2 cellular contexts compared by ENCODE assay signal in genomic region chr17:30278032-30278431, GRCh38.
A peak's percentile ranks its signal among the peaks of the same experiment; 100 is the strongest.
TF ChIP-seq lines count a peak whose summit lies in the region.

No MANE protein-coding gene starts in this region.

TF ChIP-seq in Ishikawa, 13 proteins besides CTCF, POLR2A, EP300 and RAD21:
- TF ChIP-seq CREB1 (IDR thresholded peaks at IDR 0.05; ENCODE audit: low read depth): no peak
- no peak for TF ChIP-seq FOXM1 (IDR thresholded peaks at IDR 0.05; ENCODE audit: borderline replicate concordance, low read depth)
- TF ChIP-seq CEBPB (IDR thresholded peaks at IDR 0.05): no peak
- no peak for TF ChIP-seq YY1 (IDR thresholded peaks at IDR 0.05; ENCODE audit: low read depth)
- no peak for TF ChIP-seq TEAD4 (IDR thresholded peaks at IDR 0.05)
- no peak for TF ChIP-seq TCF12 (IDR thresholded peaks at IDR 0.05; ENCODE audit: low read depth)
- no peak for TF ChIP-seq ZBTB7A (IDR thresholded peaks at IDR 0.05; ENCODE audit: low read depth)
- TF ChIP-seq TAF1 (IDR thresholded peaks at IDR 0.05; ENCODE audit: low read depth): no peak
- TF ChIP-seq, protein P1, sequence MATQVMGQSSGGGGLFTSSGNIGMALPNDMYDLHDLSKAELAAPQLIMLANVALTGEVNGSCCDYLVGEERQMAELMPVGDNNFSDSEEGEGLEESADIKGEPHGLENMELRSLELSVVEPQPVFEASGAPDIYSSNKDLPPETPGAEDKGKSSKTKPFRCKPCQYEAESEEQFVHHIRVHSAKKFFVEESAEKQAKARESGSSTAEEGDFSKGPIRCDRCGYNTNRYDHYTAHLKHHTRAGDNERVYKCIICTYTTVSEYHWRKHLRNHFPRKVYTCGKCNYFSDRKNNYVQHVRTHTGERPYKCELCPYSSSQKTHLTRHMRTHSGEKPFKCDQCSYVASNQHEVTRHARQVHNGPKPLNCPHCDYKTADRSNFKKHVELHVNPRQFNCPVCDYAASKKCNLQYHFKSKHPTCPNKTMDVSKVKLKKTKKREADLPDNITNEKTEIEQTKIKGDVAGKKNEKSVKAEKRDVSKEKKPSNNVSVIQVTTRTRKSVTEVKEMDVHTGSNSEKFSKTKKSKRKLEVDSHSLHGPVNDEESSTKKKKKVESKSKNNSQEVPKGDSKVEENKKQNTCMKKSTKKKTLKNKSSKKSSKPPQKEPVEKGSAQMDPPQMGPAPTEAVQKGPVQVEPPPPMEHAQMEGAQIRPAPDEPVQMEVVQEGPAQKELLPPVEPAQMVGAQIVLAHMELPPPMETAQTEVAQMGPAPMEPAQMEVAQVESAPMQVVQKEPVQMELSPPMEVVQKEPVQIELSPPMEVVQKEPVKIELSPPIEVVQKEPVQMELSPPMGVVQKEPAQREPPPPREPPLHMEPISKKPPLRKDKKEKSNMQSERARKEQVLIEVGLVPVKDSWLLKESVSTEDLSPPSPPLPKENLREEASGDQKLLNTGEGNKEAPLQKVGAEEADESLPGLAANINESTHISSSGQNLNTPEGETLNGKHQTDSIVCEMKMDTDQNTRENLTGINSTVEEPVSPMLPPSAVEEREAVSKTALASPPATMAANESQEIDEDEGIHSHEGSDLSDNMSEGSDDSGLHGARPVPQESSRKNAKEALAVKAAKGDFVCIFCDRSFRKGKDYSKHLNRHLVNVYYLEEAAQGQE (IDR thresholded peaks at IDR 0.05; ENCODE audit: low read depth): no peak
- TF ChIP-seq NFIC (IDR thresholded peaks at IDR 0.05): no peak
- TF ChIP-seq, protein P2, sequence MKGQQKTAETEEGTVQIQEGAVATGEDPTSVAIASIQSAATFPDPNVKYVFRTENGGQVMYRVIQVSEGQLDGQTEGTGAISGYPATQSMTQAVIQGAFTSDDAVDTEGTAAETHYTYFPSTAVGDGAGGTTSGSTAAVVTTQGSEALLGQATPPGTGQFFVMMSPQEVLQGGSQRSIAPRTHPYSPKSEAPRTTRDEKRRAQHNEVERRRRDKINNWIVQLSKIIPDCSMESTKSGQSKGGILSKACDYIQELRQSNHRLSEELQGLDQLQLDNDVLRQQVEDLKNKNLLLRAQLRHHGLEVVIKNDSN (IDR thresholded peaks at IDR 0.05): no peak
- no peak for TF ChIP-seq MAX (IDR thresholded peaks at IDR 0.05)
- no peak for TF ChIP-seq EGR1 (IDR thresholded peaks at IDR 0.05)

TF ChIP-seq in HepG2, 621 proteins besides CTCF, POLR2A, EP300 and RAD21:
- TF ChIP-seq CHD4 (IDR thresholded peaks at IDR 0.05; ENCODE audit: borderline replicate concordance, low read length): no peak
- TF ChIP-seq CAMTA2 (CRISPR knock-in tag; IDR thresholded peaks at IDR 0.05; ENCODE audit: borderline replicate concordance): no peak
- TF ChIP-seq STAG1 (CRISPR knock-in tag; IDR thresholded peaks at IDR 0.05): peak; percentile 83
- TF ChIP-seq FOXK2 (IDR thresholded peaks at IDR 0.05): no peak
- 0 out of 2 replicates have a peak, but pooled peaks have one; percentile 17 for TF ChIP-seq GATAD2A (CRISPR knock-in tag; IDR thresholded peaks at IDR 0.05)
- TF ChIP-seq, protein P3, sequence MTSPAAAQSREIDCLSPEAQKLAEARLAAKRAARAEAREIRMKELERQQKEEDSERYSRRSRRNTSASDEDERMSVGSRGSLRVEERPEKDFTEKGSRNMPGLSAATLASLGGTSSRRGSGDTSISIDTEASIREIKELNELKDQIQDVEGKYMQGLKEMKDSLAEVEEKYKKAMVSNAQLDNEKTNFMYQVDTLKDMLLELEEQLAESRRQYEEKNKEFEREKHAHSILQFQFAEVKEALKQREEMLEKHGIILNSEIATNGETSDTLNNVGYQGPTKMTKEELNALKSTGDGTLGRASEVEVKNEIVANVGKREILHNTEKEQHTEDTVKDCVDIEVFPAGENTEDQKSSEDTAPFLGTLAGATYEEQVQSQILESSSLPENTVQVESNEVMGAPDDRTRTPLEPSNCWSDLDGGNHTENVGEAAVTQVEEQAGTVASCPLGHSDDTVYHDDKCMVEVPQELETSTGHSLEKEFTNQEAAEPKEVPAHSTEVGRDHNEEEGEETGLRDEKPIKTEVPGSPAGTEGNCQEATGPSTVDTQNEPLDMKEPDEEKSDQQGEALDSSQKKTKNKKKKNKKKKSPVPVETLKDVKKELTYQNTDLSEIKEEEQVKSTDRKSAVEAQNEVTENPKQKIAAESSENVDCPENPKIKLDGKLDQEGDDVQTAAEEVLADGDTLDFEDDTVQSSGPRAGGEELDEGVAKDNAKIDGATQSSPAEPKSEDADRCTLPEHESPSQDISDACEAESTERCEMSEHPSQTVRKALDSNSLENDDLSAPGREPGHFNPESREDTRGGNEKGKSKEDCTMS (CRISPR knock-in tag; conservative IDR thresholded peaks at IDR 0.05): no peak
- TF ChIP-seq SMC3 (IDR thresholded peaks at IDR 0.05; ENCODE audit: low read length): peak; percentile 77
- no peak for TF ChIP-seq ZNF891 (CRISPR knock-in tag; IDR thresholded peaks at IDR 0.05)
- TF ChIP-seq SALL2 (CRISPR knock-in tag; IDR thresholded peaks at IDR 0.05): no peak
- TF ChIP-seq ZNF24 (IDR thresholded peaks at IDR 0.05): no peak
- no peak for TF ChIP-seq GATA4 (IDR thresholded peaks at IDR 0.05; ENCODE audit: borderline replicate concordance, low read depth)
- no peak for TF ChIP-seq DDIT3 (CRISPR knock-in tag; IDR thresholded peaks at IDR 0.05)
- TF ChIP-seq IKZF4 (CRISPR knock-in tag; IDR thresholded peaks at IDR 0.05; ENCODE audit: borderline replicate concordance, low read depth, not compliant biosample characterization): no peak
